In the genomic region with DNA sequence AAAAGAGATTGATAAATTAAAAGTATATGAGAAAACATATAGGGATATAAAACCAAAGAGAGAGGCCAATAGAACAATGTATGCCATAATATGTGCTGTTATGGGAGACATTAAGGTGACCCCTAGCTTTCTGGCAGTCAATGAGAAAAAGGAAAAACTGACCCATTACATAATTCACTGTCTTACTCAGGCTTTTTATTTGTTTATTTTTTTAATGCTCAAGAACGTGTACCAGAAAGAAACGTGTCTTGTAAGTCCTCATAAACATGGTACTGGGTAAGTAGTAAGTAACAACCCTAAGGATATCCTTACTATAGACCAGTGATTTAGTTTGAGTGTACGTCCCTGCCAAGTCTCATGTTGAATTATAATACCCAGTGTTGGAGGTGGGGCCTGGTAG, we compare ENCODE assay signal across 8 cellular contexts.
"Had no signal": no experiment of that assay in that cellular context is flagged by ENCODE, and none has a peak within 500 bp of the region (broad histone marks: within the 10 kb centered on the region; RNA-seq: fewer than 3 reads in every experiment).

No MANE protein-coding gene starts in this region.

- DNase-seq: H9, Karpas-422, KBM-7 had no signal

- H2AFZ ChIP-seq: GM23338 had no signal

- ATAC-seq: GM23338 had no signal

- H3K27ac ChIP-seq: KMS-11 had no signal

- H3K4me3 ChIP-seq: GM23338 had no signal

- H3K9ac ChIP-seq: KMS-11 had no signal

- FAIRE-seq: H1, H54, HTR-8/SVneo had no signal

- H3K4me2 ChIP-seq: GM23338, KMS-11 had no signal
